ENCODE assay signal across 8 cellular contexts in the genomic region with DNA sequence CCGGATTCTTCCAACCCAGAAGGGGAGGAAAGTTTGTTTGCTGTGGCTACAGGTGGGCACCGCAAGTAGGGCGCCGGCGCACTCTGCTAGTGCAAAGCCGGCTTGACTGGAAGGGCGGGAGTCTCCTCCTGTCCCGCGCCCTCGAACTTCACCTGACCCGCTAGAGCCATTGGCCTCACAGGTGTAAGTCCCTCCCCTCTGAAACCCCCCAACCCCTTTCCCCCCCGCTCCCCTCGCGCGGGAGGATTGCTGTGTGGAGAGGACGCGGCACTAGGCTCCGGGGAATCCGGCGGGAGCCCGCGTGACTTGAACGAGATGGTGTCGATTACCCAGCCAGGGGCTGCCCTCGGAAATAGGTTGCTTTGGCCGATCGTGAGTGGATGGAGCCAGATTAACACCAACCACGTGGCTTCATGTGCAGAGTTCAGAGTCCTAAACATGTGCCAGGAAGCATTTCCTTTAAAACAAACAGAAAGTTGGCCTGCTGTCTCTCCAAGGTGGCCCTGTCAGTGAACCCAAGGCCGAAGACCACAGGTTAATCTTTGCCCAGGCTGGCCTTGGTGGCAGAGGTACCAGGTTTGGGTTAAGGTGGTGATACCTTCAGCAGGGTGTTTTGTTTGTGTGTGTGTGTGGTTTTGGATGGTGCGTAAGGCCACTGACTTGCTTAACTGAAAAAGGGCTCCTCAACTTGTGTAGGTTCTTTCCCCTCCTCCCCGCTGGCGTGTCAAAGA.
DNase-seq lines count a peak whose midpoint lies in the region; ATAC-seq and TF ChIP-seq lines count a peak whose summit lies in the region.

No MANE protein-coding gene starts in this region.

- no peak for TF ChIP-seq CTCF in VCaP (conservative IDR thresholded peaks at IDR 0.05)

- DNase-seq in cerebellar cortex (ENCODE audit: low spot score) = peak; percentile 58
- DNase-seq in stimulated activated CD8-positive, alpha-beta memory T cell treated with anti-CD3 and anti-CD28 coated beads, Interleukin-7, amount 100 ng/mL, for 4 hours (ENCODE audit: low read depth in 2 of 2) = peak; percentile 62
- no peak for DNase-seq in NCI-H1092 treated with DMSO at 0.1 percent for 48 hours (lab: John Stamatoyannopoulos, UW)
- DNase-seq in NCI-H446 (lab: John Stamatoyannopoulos, UW) = no peak

- no peaks in the 10 kb centered on the region for H3K27me3 ChIP-seq in mucosa of rectum (ENCODE audit: control insufficient read depth in 2 of 2, insufficient read depth in 2 of 2, low read length in 2 of 2)

- H3K9me3 ChIP-seq in mucosa of rectum (ENCODE audit: control insufficient read depth in 2 of 2, low read length in 2 of 2) = no peaks in the 10 kb centered on the region

- peak overlapping the region; percentile 68 to 88 for H3K9ac ChIP-seq in mucosa of rectum (ENCODE audit: low read depth in 1 of 2, low read length in 2 of 2)

- peak; percentile 4 for ATAC-seq in GM18502 (IDR thresholded peaks at IDR 0.05; ENCODE audit: poor library complexity, unreplicated experiment)
- peak; percentile 24 for ATAC-seq in HG03045 (IDR thresholded peaks at IDR 0.05; ENCODE audit: unreplicated experiment)

- peak overlapping the region; percentile 81 to 82 for H3K4me3 ChIP-seq in mucosa of rectum (ENCODE audit: low read length in 2 of 2)

- H3K4me1 ChIP-seq in mucosa of rectum (ENCODE audit: control insufficient read depth in 2 of 2, insufficient read depth in 2 of 2, low read length in 2 of 2) = peaks cover 15% of the 10 kb centered on the region in 2 donors

- H3K27ac ChIP-seq in VCaP (peak overlapping the region; percentile 81), mucosa of rectum (ENCODE audit: low read depth in 2 of 2, low read length in 2 of 2) (peak overlapping the region; percentile 86 to 89)

- no peaks in the 10 kb centered on the region for H3K36me3 ChIP-seq in mucosa of rectum (ENCODE audit: control insufficient read depth in 2 of 2, insufficient read depth in 2 of 2, low read length in 2 of 2)

Comparison
In these comparisons a context has a peak if more than half of its experiments do, and no peak if none do; other contexts are left out.
1. DNase-seq: peak in cerebellar cortex (single experiment) and stimulated activated CD8-positive, alpha-beta memory T cell treated with anti-CD3 and anti-CD28 coated beads, Interleukin-7, amount 100 ng/mL, for 4 hours (2 of 2); none in NCI-H1092 treated with DMSO at 0.1 percent for 48 hours (single experiment) and NCI-H446 (0 of 2).